Comparison of ENCODE assay signal across 8 cellular contexts in the genomic region with DNA sequence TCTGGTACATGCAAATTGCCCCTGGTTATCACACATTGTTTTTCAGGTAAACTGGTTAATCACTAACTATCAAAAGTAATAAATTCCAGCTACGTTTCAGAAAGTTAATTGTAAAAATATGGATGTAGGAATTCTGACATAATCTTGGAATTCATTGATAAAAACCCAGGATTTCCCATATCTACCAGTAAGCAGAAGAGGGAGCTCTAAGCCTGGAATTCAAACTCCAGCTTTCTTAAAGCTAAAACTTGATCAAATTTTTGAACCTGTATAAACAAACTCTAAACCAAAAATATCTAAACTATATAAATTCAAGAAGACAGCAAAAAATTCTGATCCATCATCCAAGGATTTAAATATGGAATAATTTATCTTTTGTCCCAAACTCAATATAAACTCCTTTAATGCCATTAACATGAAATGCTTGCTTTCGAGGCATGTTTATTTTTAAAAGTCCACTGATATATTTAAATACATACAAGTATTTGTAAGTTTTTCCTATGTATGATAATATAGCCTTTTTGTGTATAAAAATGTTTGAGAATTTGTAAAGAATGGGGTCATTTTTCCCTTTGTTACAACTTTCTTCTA.
DNase-seq lines count a peak whose midpoint lies in the region; ATAC-seq and TF ChIP-seq lines count a peak whose summit lies in the region.

No MANE protein-coding gene starts in this region.

- H3K9me3 ChIP-seq in heart right ventricle, result no peaks in the 10 kb centered on the region
- no peaks in the 10 kb centered on the region for H3K9me3 ChIP-seq in uterus

- DNase-seq in heart right ventricle (no peak), Right ventricle myocardium inferior (ENCODE audit: missing footprints) (no peak), SK-N-DZ (ENCODE audit: low spot score) (peak; percentile 15), glomerular visceral epithelial cell (ENCODE audit: extremely low spot score) (peak; percentile 37), uterus (no peak)

- 45% methylated on average over 2 of the region's 2 CpGs for WGBS in heart right ventricle, 2 donors

- TF ChIP-seq CTCF in heart right ventricle (IDR thresholded peaks at IDR 0.05) (peak; percentile 44 to 87 (median 77)), uterus (IDR thresholded peaks at IDR 0.05) (peak; percentile 63 to 70 (median 66))

- no peak overlapping the region for H3K4me3 ChIP-seq in heart right ventricle
- no peak overlapping the region for H3K4me3 ChIP-seq in uterus

- H3K4me1 ChIP-seq in heart right ventricle, result no peaks in the 10 kb centered on the region
- H3K4me1 ChIP-seq in uterus, result no peaks in the 10 kb centered on the region

- no peak for TF ChIP-seq POLR2A in uterus (IDR thresholded peaks at IDR 0.05)

- no peaks in the 10 kb centered on the region for H3K27me3 ChIP-seq in heart right ventricle
- H3K27me3 ChIP-seq in uterus, result no peaks in the 10 kb centered on the region

- ATAC-seq in heart right ventricle (no peak), Right ventricle myocardium inferior (no peak), HG02571 (IDR thresholded peaks at IDR 0.05; ENCODE audit: unreplicated experiment) (no peak), HG02938 (IDR thresholded peaks at IDR 0.05; ENCODE audit: unreplicated experiment) (no peak), GM18858 (IDR thresholded peaks at IDR 0.05; ENCODE audit: unreplicated experiment) (no peak)

- intact Hi-C loops in heart right ventricle (cut with DNase I) (loop anchor here (1.0 to 10.0 kb wide), 7 partner anchors 242 to 442 kb away; a partner anchor contains a TSS), Right ventricle myocardium inferior (cut with DNase I) (loop anchor here (1.0 kb wide), 1 partner anchor 244 kb away; no protein-coding TSS in a partner anchor), uterus (cut with DNase I; ENCODE audit: low total_unique reads) (no loop called here)

- H3K27ac ChIP-seq in heart right ventricle (no peak overlapping the region), uterus (no peak overlapping the region)

- H3K36me3 ChIP-seq in heart right ventricle (no peaks in the 10 kb centered on the region), uterus (no peaks in the 10 kb centered on the region)

Comparison
In these comparisons a context has a peak if more than half of its experiments do, and no peak if none do; other contexts are left out.
1. DNase-seq: peak in SK-N-DZ (single experiment) and glomerular visceral epithelial cell (single experiment); none in heart right ventricle (0 of 2), Right ventricle myocardium inferior (single experiment) and uterus (0 of 2).